In the genomic region with DNA sequence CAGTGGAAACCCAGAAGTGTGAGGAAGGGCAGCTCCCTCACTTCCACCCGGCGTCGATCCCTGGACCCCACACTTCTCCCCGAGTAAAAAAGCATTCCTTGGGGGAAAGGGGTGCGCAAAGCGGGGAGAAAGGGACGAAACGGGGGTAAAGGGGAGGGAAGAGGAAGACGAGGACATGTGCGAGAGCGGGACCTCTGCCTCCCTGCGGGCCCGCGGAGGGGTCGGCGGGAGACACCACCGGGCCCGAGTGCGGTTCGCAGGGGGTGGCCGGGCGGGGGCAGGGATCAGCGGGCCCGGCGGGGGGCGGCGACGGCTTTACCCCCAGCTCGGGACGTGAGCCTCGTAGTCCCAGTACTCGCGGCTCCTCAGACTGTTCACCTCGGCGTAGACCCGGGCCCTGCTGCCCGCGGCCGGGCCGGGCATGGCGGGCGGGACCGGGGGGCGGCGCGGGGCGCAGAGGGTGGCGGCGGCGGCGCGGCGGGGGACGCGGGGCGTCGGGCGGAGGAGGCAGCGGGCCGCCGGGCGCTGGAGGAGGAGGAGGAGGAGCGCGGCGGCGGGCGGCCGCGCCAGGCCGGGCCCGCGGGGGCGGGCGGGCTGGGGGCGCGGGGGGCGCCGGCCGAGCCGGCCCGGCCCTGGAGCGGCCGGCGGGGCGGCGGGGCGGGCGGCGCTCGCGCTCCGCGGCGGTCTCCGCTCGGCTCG, we compare ENCODE assay signal across 8 cellular contexts. TPM values are rescaled to one million over a fixed set of nuclear protein-coding genes. Genes with fewer than 3 reads are reported as not detected.
DNase-seq lines count a peak whose midpoint lies in the region; ATAC-seq and TF ChIP-seq lines count a peak whose summit lies in the region.

No MANE protein-coding gene starts in this region.

- H3K9me3 Mint-ChIP-seq in activated T-cell treated with anti-CD3 and anti-CD28 coated beads, Interleukin-2, amount 50 U/mL, for 24 hours = no peaks in the 10 kb centered on the region

- intact Hi-C loops in left ventricle myocardium inferior (cut with micrococcal nuclease) = no loop called here

- peak; percentile 23 for ATAC-seq in HG03139 (IDR thresholded peaks at IDR 0.05; ENCODE audit: unreplicated experiment)

- peak overlapping the region; percentile 95 for H3K4me3 Mint-ChIP-seq in activated T-cell treated with anti-CD3 and anti-CD28 coated beads, Interleukin-2, amount 50 U/mL, for 24 hours

- DNase-seq in stimulated activated CD4-positive, alpha-beta T cell treated with anti-CD3 and anti-CD28 coated beads, Interleukin-4, amount 100 ng/mL, for 1 hour = peak; percentile 14
- DNase-seq in stimulated activated CD4-positive, alpha-beta T cell treated with anti-CD3 and anti-CD28 coated beads, Interleukin-2, amount 100 ng/mL, for 48 hours = no peak
- peak; percentile 41 for DNase-seq in activated T-cell treated with anti-CD3 and anti-CD28 coated beads, Interleukin-2, amount 50 U/mL, for 24 hours
- DNase-seq in left ventricle myocardium inferior (no peak), skeletal muscle cell (ENCODE audit: low read depth) (no peak), nucleus accumbens (lab: John Stamatoyannopoulos, UW) (no peak), NCI-H82 treated with DMSO at 0.1 percent for 48 hours (lab: John Stamatoyannopoulos, UW; ENCODE audit: unreplicated experiment) (no peak)

- peaks cover 48% of the 10 kb centered on the region for H3K36me3 Mint-ChIP-seq in activated T-cell treated with anti-CD3 and anti-CD28 coated beads, Interleukin-2, amount 50 U/mL, for 24 hours (ENCODE audit: low read depth)

- peaks cover 32% of the 10 kb centered on the region for H3K4me1 ChIP-seq in left ventricle myocardium inferior

- peaks cover 39% of the 10 kb centered on the region for H3K36me3 ChIP-seq in left ventricle myocardium inferior

- no peaks in the 10 kb centered on the region for H3K9me3 ChIP-seq in left ventricle myocardium inferior (replicated peaks)

- H3K27me3 Mint-ChIP-seq in activated T-cell treated with anti-CD3 and anti-CD28 coated beads, Interleukin-2, amount 50 U/mL, for 24 hours = peaks cover 25% of the 10 kb centered on the region

- peak overlapping the region; percentile 54 for H3K27ac ChIP-seq in left ventricle myocardium inferior (replicated peaks)

- no peak for TF ChIP-seq CTCF in left ventricle myocardium inferior (IDR thresholded peaks at IDR 0.05; ENCODE audit: borderline replicate concordance)

- peak overlapping the region; percentile 91 for H3K27ac Mint-ChIP-seq in activated T-cell treated with anti-CD3 and anti-CD28 coated beads, Interleukin-2, amount 50 U/mL, for 24 hours

- H3K27me3 ChIP-seq in left ventricle myocardium inferior (ENCODE audit: low read depth) = no peaks in the 10 kb centered on the region

- H3K4me1 Mint-ChIP-seq in activated T-cell treated with anti-CD3 and anti-CD28 coated beads, Interleukin-2, amount 50 U/mL, for 24 hours (ENCODE audit: low read depth) = peaks cover 51% of the 10 kb centered on the region

- H3K4me3 ChIP-seq in left ventricle myocardium inferior = peak overlapping the region; percentile 85
- peak overlapping the region; percentile 86 for H3K4me3 ChIP-seq in skeletal muscle cell (ENCODE audit: low read depth, low read length)

RNA-seq across cellular contexts. Expression of gene CSNK2A2, which starts 0.4 kb away (rescaled TPM):
- total RNA-seq in left ventricle myocardium inferior = 31.5 TPM

Comparison
In these comparisons a context has a peak if more than half of its experiments do, and no peak if none do; other contexts are left out.
1. DNase-seq: peak in stimulated activated CD4-positive, alpha-beta T cell treated with anti-CD3 and anti-CD28 coated beads, Interleukin-4, amount 100 ng/mL, for 1 hour (single experiment) and activated T-cell treated with anti-CD3 and anti-CD28 coated beads, Interleukin-2, amount 50 U/mL, for 24 hours (single experiment); none in stimulated activated CD4-positive, alpha-beta T cell treated with anti-CD3 and anti-CD28 coated beads, Interleukin-2, amount 100 ng/mL, for 48 hours (0 of 2), left ventricle myocardium inferior (single experiment), skeletal muscle cell (single experiment), nucleus accumbens (0 of 56) and NCI-H82 treated with DMSO at 0.1 percent for 48 hours (single experiment).